ENCODE assay signal across 24 cellular contexts in genomic region chr10:21602313-21602712, GRCh38.
"Had no signal": no experiment of that assay in that cellular context is flagged by ENCODE, and none has a peak within 500 bp of the region (broad histone marks: within the 10 kb centered on the region; RNA-seq: fewer than 3 reads in every experiment).

No MANE protein-coding gene starts in this region.

- H3K27ac ChIP-seq: foreskin keratinocyte, gastroesophageal sphincter, heart left ventricle, hepatocyte, left lung, prostate gland, right atrium auricular region, testis, tibial artery, upper lobe of left lung had no signal

- H3K9me3 ChIP-seq: gastroesophageal sphincter, heart left ventricle, left lung, prostate gland, right atrium auricular region, testis, tibial artery, upper lobe of left lung had no signal

- H3K4me1 ChIP-seq: left lung, prostate gland, testis had no signal

- H3K27me3 ChIP-seq: foreskin keratinocyte, gastroesophageal sphincter, heart left ventricle, hepatocyte, left lung, right atrium auricular region, testis, tibial artery, upper lobe of left lung had no signal

- H3K27me3 Mint-ChIP-seq: naive thymus-derived CD8-positive, alpha-beta T cell had no signal

- DNase-seq: cortex of kidney; foreskin keratinocyte; heart left ventricle; left cardiac atrium; left lung; mesenchymal stem cell; naive thymus-derived CD8-positive, alpha-beta T cell; nephron progenitor cell; nucleus accumbens; stimulated activated CD4-positive, alpha-beta T cell treated with anti-CD3 and anti-CD28 coated beads, Interleukin-12 subunit alpha, Interleukin-12 subunit beta, amount 100 ng/mL, for 4 hours; stimulated activated CD4-positive, alpha-beta T cell treated with anti-CD3 and anti-CD28 coated beads, Interleukin-2, amount 100 ng/mL, for 24 hours; stimulated activated CD4-positive, alpha-beta T cell treated with anti-CD3 and anti-CD28 coated beads, Interleukin-4, amount 100 ng/mL, for 24 hours; stimulated activated naive CD4-positive, alpha-beta T cell treated with Interleukin-2 at 50 U/mL for 16 hours; substantia nigra; testis; tibial artery; upper lobe of left lung had no signal

- H3K27ac Mint-ChIP-seq: nephron progenitor cell; stimulated activated effector memory CD8-positive, alpha-beta T cell treated with anti-CD3 and anti-CD28 coated beads, Interleukin-12 subunit alpha, Interleukin-12 subunit beta, amount 100 ng/mL, for 72 hours had no signal

- H3K9me3 Mint-ChIP-seq: naive thymus-derived CD8-positive, alpha-beta T cell; stimulated activated effector memory CD8-positive, alpha-beta T cell treated with anti-CD3 and anti-CD28 coated beads, Interleukin-12 subunit alpha, Interleukin-12 subunit beta, amount 100 ng/mL, for 72 hours had no signal

- ATAC-seq: foreskin keratinocyte; gastroesophageal sphincter; left cardiac atrium; left lung; naive thymus-derived CD8-positive, alpha-beta T cell; sciatic nerve; stimulated activated effector memory CD8-positive, alpha-beta T cell treated with anti-CD3 and anti-CD28 coated beads, Interleukin-12 subunit alpha, Interleukin-12 subunit beta, amount 100 ng/mL, for 72 hours had no signal

- H3K4me3 Mint-ChIP-seq: naive thymus-derived CD8-positive, alpha-beta T cell; nephron progenitor cell; stimulated activated effector memory CD8-positive, alpha-beta T cell treated with anti-CD3 and anti-CD28 coated beads, Interleukin-12 subunit alpha, Interleukin-12 subunit beta, amount 100 ng/mL, for 72 hours had no signal

- H3K4me3 ChIP-seq: gastroesophageal sphincter, heart left ventricle, hepatocyte, left lung, prostate gland, right atrium auricular region, smooth muscle cell, testis, tibial artery, upper lobe of left lung had no signal

- H3K36me3 ChIP-seq: prostate gland, right atrium auricular region, tibial artery had no signal
